Comparison of ENCODE assay signal across 1 cellular context in genomic region chr6:42363906-42364859, GRCh38.
TF ChIP-seq lines count a peak whose summit lies in the region.

No MANE protein-coding gene starts in this region.

TF ChIP-seq in GM23338, 12 proteins besides CTCF, POLR2A, EP300 and RAD21 (continued from another document):
- TF ChIP-seq, protein P1, sequence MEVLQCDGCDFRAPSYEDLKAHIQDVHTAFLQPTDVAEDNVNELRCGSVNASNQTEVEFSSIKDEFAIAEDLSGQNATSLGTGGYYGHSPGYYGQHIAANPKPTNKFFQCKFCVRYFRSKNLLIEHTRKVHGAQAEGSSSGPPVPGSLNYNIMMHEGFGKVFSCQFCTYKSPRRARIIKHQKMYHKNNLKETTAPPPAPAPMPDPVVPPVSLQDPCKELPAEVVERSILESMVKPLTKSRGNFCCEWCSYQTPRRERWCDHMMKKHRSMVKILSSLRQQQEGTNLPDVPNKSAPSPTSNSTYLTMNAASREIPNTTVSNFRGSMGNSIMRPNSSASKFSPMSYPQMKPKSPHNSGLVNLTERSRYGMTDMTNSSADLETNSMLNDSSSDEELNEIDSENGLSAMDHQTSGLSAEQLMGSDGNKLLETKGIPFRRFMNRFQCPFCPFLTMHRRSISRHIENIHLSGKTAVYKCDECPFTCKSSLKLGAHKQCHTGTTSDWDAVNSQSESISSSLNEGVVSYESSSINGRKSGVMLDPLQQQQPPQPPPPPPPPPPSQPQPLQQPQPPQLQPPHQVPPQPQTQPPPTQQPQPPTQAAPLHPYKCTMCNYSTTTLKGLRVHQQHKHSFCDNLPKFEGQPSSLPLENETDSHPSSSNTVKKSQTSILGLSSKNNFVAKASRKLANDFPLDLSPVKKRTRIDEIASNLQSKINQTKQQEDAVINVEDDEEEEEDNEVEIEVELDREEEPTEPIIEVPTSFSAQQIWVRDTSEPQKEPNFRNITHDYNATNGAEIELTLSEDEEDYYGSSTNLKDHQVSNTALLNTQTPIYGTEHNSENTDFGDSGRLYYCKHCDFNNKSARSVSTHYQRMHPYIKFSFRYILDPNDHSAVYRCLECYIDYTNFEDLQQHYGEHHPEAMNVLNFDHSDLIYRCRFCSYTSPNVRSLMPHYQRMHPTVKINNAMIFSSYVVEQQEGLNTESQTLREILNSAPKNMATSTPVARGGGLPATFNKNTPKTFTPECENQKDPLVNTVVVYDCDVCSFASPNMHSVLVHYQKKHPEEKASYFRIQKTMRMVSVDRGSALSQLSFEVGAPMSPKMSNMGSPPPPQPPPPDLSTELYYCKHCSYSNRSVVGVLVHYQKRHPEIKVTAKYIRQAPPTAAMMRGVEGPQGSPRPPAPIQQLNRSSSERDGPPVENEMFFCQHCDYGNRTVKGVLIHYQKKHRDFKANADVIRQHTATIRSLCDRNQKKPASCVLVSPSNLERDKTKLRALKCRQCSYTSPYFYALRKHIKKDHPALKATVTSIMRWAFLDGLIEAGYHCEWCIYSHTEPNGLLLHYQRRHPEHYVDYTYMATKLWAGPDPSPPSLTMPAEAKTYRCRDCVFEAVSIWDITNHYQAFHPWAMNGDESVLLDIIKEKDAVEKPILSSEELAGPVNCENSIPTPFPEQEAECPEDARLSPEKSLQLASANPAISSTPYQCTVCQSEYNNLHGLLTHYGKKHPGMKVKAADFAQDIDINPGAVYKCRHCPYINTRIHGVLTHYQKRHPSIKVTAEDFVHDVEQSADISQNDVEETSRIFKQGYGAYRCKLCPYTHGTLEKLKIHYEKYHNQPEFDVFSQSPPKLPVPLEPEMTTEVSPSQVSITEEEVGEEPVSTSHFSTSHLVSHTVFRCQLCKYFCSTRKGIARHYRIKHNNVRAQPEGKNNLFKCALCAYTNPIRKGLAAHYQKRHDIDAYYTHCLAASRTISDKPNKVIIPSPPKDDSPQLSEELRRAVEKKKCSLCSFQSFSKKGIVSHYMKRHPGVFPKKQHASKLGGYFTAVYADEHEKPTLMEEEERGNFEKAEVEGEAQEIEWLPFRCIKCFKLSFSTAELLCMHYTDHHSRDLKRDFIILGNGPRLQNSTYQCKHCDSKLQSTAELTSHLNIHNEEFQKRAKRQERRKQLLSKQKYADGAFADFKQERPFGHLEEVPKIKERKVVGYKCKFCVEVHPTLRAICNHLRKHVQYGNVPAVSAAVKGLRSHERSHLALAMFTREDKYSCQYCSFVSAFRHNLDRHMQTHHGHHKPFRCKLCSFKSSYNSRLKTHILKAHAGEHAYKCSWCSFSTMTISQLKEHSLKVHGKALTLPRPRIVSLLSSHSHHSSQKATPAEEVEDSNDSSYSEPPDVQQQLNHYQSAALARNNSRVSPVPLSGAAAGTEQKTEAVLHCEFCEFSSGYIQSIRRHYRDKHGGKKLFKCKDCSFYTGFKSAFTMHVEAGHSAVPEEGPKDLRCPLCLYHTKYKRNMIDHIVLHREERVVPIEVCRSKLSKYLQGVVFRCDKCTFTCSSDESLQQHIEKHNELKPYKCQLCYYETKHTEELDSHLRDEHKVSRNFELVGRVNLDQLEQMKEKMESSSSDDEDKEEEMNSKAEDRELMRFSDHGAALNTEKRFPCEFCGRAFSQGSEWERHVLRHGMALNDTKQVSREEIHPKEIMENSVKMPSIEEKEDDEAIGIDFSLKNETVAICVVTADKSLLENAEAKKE (CRISPR knock-in tag; IDR thresholded peaks at IDR 0.05), result no peak
- TF ChIP-seq EZH2 (IDR thresholded peaks at IDR 0.05; ENCODE audit: low read depth, unreplicated experiment) (no peak), JUNB (IDR thresholded peaks at IDR 0.05; ENCODE audit: unreplicated experiment) (no peak)
